ENCODE assay signal across 8 cellular contexts in genomic region chr2:64654993-64655666, GRCh38. TPM values are rescaled to one million over a fixed set of nuclear protein-coding genes. Genes with fewer than 3 reads are reported as not detected.
DNase-seq lines count a peak whose midpoint lies in the region; ATAC-seq and TF ChIP-seq lines count a peak whose summit lies in the region.

No MANE protein-coding gene starts in this region.

- TF ChIP-seq CTCF in uterus (IDR thresholded peaks at IDR 0.05), result peak in 1 of 4 experiments; percentile 4
- no peak for TF ChIP-seq CTCF in mucosa of descending colon (IDR thresholded peaks at IDR 0.05)

- H3K9me3 ChIP-seq in uterus (no peaks in the 10 kb centered on the region), mucosa of descending colon (no peaks in the 10 kb centered on the region)

- H3K36me3 ChIP-seq in uterus (no peaks in the 10 kb centered on the region), mucosa of descending colon (ENCODE audit: low read depth) (no peaks in the 10 kb centered on the region)

- DNase-seq in SKM-1 (lab: John Stamatoyannopoulos, UW; ENCODE audit: unreplicated experiment) (peak; percentile 13), SKM-1 treated with dmso at 0.1 percent for 144 hours (lab: John Stamatoyannopoulos, UW; ENCODE audit: unreplicated experiment) (no peak), MV-4-11 (lab: John Stamatoyannopoulos, UW) (peak; percentile 36), amniotic stem cell (lab: John Stamatoyannopoulos, UW) (peak; percentile 3), memory B cell (ENCODE audit: low spot score in 2 of 2) (no peak), uterus (no peak), mucosa of descending colon (no peak)

- H3K36me3 Mint-ChIP-seq in memory B cell, result no peaks in the 10 kb centered on the region

- H3K4me3 ChIP-seq in uterus, result peak overlapping the region in 1 of 2 donors; percentile 94
- H3K4me3 ChIP-seq in mucosa of descending colon, result no peak overlapping the region

- ATAC-seq in memory B cell (ENCODE audit: low read depth) (no peak), mucosa of descending colon (no peak), HG03045 (IDR thresholded peaks at IDR 0.05; ENCODE audit: unreplicated experiment) (no peak)

- no peak for TF ChIP-seq POLR2A in uterus (IDR thresholded peaks at IDR 0.05)

- no peaks in the 10 kb centered on the region for H3K27me3 ChIP-seq in uterus

- H3K4me1 Mint-ChIP-seq in memory B cell, result peaks cover 53% of the 10 kb centered on the region

- H3K27ac Mint-ChIP-seq in memory B cell, result peak overlapping the region; percentile 99

- peak overlapping the region; percentile 95 to 98 for H3K27ac ChIP-seq in uterus

- no peaks in the 10 kb centered on the region for H3K9me3 Mint-ChIP-seq in memory B cell

- H3K4me1 ChIP-seq in uterus (no peaks in the 10 kb centered on the region), mucosa of descending colon (ENCODE audit: low read depth) (peaks cover 24% of the 10 kb centered on the region)

- H3K4me3 Mint-ChIP-seq in memory B cell, result peak overlapping the region; percentile 89

- intact Hi-C loops in uterus (cut with DNase I; ENCODE audit: low total_unique reads) (loop anchor here (10.0 kb wide), 1 partner anchor 110 kb away; no protein-coding TSS in a partner anchor), mucosa of descending colon (cut with DNase I, micrococcal nuclease) (loop anchor here (5.0 to 10.0 kb wide), 2 partner anchors 97 to 100 kb away; no protein-coding TSS in a partner anchor)

- H3K27me3 Mint-ChIP-seq in memory B cell, result no peaks in the 10 kb centered on the region

RNA-seq across cellular contexts. Expression of gene SERTAD2, which starts 1.4 kb away (rescaled TPM):
- total RNA-seq in uterus, result 10 to 100 TPM in 2 of 4 donors, 1 to 10 TPM in 2; 1.8 to 29.5 (median 8.9) TPM
- total RNA-seq in mucosa of descending colon, result 10 to 100 TPM; 17.3 to 20.6 (median 20.6) TPM

Comparison
In these comparisons a context has a peak if more than half of its experiments do, and no peak if none do; other contexts are left out.
1. DNase-seq: peak in SKM-1 (single experiment), MV-4-11 (single experiment) and amniotic stem cell (single experiment); none in SKM-1 treated with dmso at 0.1 percent for 144 hours (single experiment), memory B cell (0 of 2), uterus (0 of 2) and mucosa of descending colon (0 of 3).